In genomic region chr5:176774216-176775171, GRCh38 we compare ENCODE assay signal across 1 cellular context.
TF ChIP-seq lines count a peak whose summit lies in the region.

No MANE protein-coding gene starts in this region.

TF ChIP-seq in WTC11, 78 proteins besides CTCF, POLR2A, EP300 and RAD21 (continued from another document):
- TF ChIP-seq ESRRA (CRISPR knock-in tag; IDR thresholded peaks at IDR 0.05; ENCODE audit: borderline replicate concordance): no peak
- TF ChIP-seq ATF6 (CRISPR knock-in tag; IDR thresholded peaks at IDR 0.05): no peak
- no peak for TF ChIP-seq ZMAT4 (CRISPR knock-in tag; IDR thresholded peaks at IDR 0.05)
- no peak for TF ChIP-seq HMGA2 (CRISPR knock-in tag; IDR thresholded peaks at IDR 0.05)
- TF ChIP-seq MLX (CRISPR knock-in tag; IDR thresholded peaks at IDR 0.05): no peak
- peak; percentile 26; the same call in 1 of the 2 replicates for TF ChIP-seq ETV6 (CRISPR knock-in tag; IDR thresholded peaks at IDR 0.05)
- TF ChIP-seq ZNF281 (CRISPR knock-in tag; IDR thresholded peaks at IDR 0.05): 0 out of 2 replicates have a peak, but pooled peaks have one; percentile 41
- no peak for TF ChIP-seq NR2C2 (CRISPR knock-in tag; IDR thresholded peaks at IDR 0.05)
- no peak for TF ChIP-seq USF1 (CRISPR knock-in tag; IDR thresholded peaks at IDR 0.05)
- peak; percentile 44; the same call in 1 of the 2 replicates for TF ChIP-seq NFE2L1 (CRISPR knock-in tag; IDR thresholded peaks at IDR 0.05)
- TF ChIP-seq NFYB (CRISPR knock-in tag; conservative IDR thresholded peaks at IDR 0.05; ENCODE audit: low read depth): no peak
